Comparison of ENCODE assay signal across 14 cellular contexts in the genomic region with DNA sequence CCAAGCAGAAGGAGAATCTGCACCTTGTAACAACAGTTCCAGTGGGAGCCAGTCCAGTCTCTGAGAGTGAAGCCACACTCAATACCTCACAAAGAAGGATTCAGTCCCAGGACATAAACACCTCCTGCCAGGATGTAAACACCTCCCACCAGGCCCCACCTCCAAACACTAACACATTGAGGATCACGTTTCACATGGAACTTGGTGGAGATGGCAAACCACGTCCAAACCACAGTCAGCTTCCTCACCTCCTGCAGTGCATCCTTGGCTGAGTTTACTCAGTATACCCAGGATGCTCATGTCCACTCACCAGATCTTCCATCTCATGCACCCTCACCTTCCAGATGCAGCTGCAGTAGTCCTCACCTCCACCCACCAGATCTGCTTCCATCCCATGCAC.
"Had no signal": no experiment of that assay in that cellular context is flagged by ENCODE, and none has a peak within 500 bp of the region (broad histone marks: within the 10 kb centered on the region; RNA-seq: fewer than 3 reads in every experiment).

No MANE protein-coding gene starts in this region.

- H3K27ac ChIP-seq: ascending aorta, gastroesophageal sphincter, left ventricle myocardium inferior, spleen, thyroid gland had no signal

- H3K36me3 Mint-ChIP-seq: immature natural killer cell had no signal

- H3K4me3 Mint-ChIP-seq: activated naive CD4-positive, alpha-beta T cell treated with anti-CD3 and anti-CD28 coated beads for 36 hours; activated T-cell treated with anti-CD3 and anti-CD28 coated beads, Interleukin-2, amount 50 U/mL, for 4 hours; immature natural killer cell; nephron progenitor cell had no signal

- H3K36me3 ChIP-seq: ascending aorta, gastroesophageal sphincter, left ventricle myocardium inferior, spleen, thyroid gland had no signal

- DNase-seq: activated CD4-positive, CD25-positive, alpha-beta regulatory T cell treated with anti-CD3 and anti-CD28 coated beads, Interleukin-2, amount 50 U/mL, for 72 hours; activated CD8-positive, alpha-beta memory T cell treated with anti-CD3 and anti-CD28 coated beads, Interleukin-2, amount 50 U/mL, for 4 hours; activated T-cell treated with anti-CD3 and anti-CD28 coated beads, Interleukin-2, amount 50 U/mL, for 4 hours; cortex of kidney; effector CD8-positive, alpha-beta T cell; left ventricle myocardium inferior; occipital lobe; spleen had no signal

- H3K27me3 ChIP-seq: ascending aorta, thyroid gland had no signal

- H3K4me1 ChIP-seq: ascending aorta, gastroesophageal sphincter, left ventricle myocardium inferior, thyroid gland had no signal

- H3K27ac Mint-ChIP-seq: activated naive CD4-positive, alpha-beta T cell treated with anti-CD3 and anti-CD28 coated beads for 36 hours; nephron progenitor cell had no signal

- H3K4me3 ChIP-seq: ascending aorta, gastroesophageal sphincter, left ventricle myocardium inferior, spleen, thyroid gland had no signal

- H3K9me3 ChIP-seq: ascending aorta, gastroesophageal sphincter, spleen, thyroid gland had no signal

- H3K9me3 Mint-ChIP-seq: activated naive CD4-positive, alpha-beta T cell treated with anti-CD3 and anti-CD28 coated beads for 36 hours; activated T-cell treated with anti-CD3 and anti-CD28 coated beads, Interleukin-2, amount 50 U/mL, for 4 hours; immature natural killer cell; nephron progenitor cell had no signal
